8 cellular contexts compared by ENCODE assay signal in the genomic region with DNA sequence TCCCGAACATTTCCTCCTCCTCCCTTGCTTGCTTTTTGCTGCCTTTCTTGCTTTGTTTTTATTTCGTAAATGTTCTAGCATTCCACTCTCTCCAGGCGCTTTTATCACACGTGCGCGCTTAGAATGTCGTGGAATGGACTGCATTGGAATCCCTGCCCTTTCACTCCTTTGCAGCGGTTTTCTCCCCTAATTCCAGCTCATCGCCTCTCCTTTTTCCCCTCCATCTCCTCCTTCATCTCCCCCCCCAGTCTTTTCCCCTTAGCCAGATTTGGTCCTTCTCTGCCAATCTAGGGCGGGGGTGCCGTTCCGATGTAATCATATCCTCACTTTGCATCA. TPM values are rescaled to one million over a fixed set of nuclear protein-coding genes. Genes with fewer than 3 reads are reported as not detected.
DNase-seq lines count a peak whose midpoint lies in the region; TF ChIP-seq lines count a peak whose summit lies in the region.

No MANE protein-coding gene starts in this region.

- peaks cover 65% of the 10 kb centered on the region for H3K79me2 ChIP-seq in OCI-LY3 (ENCODE audit: low read length)
- H3K79me2 ChIP-seq in neural progenitor cell (ENCODE audit: low read depth): peaks cover 63% of the 10 kb centered on the region

- peak overlapping the region; percentile 94 for H3K27ac ChIP-seq in OCI-LY3 (ENCODE audit: low read length)
- H3K27ac ChIP-seq in neural progenitor cell: no peak overlapping the region

- H3K4me3 Mint-ChIP-seq in CD14-positive monocyte (peak overlapping the region; percentile 96), endothelial cell (ENCODE audit: unreplicated experiment) (peak overlapping the region; percentile 99), neural progenitor cell (peak overlapping the region; percentile 95)

- H3K4me1 ChIP-seq in OCI-LY3 (ENCODE audit: low read length) (peaks cover 36% of the 10 kb centered on the region), neural progenitor cell (no peaks in the 10 kb centered on the region)

- H3K4me1 Mint-ChIP-seq in CD14-positive monocyte (peaks cover 27% of the 10 kb centered on the region), endothelial cell (ENCODE audit: unreplicated experiment) (peaks cover 5% of the 10 kb centered on the region), neural progenitor cell (peaks cover 16% of the 10 kb centered on the region)

- H3K4me3 ChIP-seq in OCI-LY3 (ENCODE audit: low read length) (peak overlapping the region; percentile 97), neural progenitor cell (peak overlapping the region; percentile 72)

- peak overlapping the region; percentile 99 for H3K9ac ChIP-seq in OCI-LY3 (ENCODE audit: low read length)
- H3K9ac ChIP-seq in neural progenitor cell: peak overlapping the region; percentile 80

- TF ChIP-seq CTCF in CD14-positive monocyte (IDR thresholded peaks at IDR 0.05): no peak
- TF ChIP-seq CTCF in OCI-LY3 (IDR thresholded peaks at IDR 0.05; ENCODE audit: low read depth, low read length): no peak
- TF ChIP-seq CTCF in endothelial cell (IDR thresholded peaks at IDR 0.05; ENCODE audit: unreplicated experiment): no peak
- no peak for TF ChIP-seq CTCF in neural progenitor cell (IDR thresholded peaks at IDR 0.05)

- H3K36me3 Mint-ChIP-seq in CD14-positive monocyte (peaks cover 6 to 9% of the 10 kb centered on the region in 2 donors), endothelial cell (ENCODE audit: low read depth, unreplicated experiment) (peaks cover 3% of the 10 kb centered on the region), neural progenitor cell (peaks cover 4% of the 10 kb centered on the region)

- H2AFZ ChIP-seq in OCI-LY3 (ENCODE audit: low read depth, low read length) (no peak overlapping the region), neural progenitor cell (replicated peaks) (no peak overlapping the region)

- no peaks in the 10 kb centered on the region for H3K27me3 ChIP-seq in OCI-LY3 (ENCODE audit: low read depth, low read length)
- H3K27me3 ChIP-seq in neural progenitor cell: no peaks in the 10 kb centered on the region

- H3K27me3 Mint-ChIP-seq in CD14-positive monocyte (ENCODE audit: low read depth in 3 of 3) (peaks cover 0 to 10% (median 0%) of the 10 kb centered on the region in 3 donors), endothelial cell (ENCODE audit: unreplicated experiment) (peaks cover 3% of the 10 kb centered on the region), neural progenitor cell (ENCODE audit: insufficient read depth, low read depth) (no peaks in the 10 kb centered on the region)

- intact Hi-C loops in CD14-positive monocyte (cut with micrococcal nuclease): no loop called here

- no peaks in the 10 kb centered on the region for H3F3A ChIP-seq in neural progenitor cell (ENCODE audit: low read depth)

- peaks cover 0 to 33% (median 17%) of the 10 kb centered on the region in 7 donors for H3K9me3 Mint-ChIP-seq in CD14-positive monocyte
- no peaks in the 10 kb centered on the region for H3K9me3 Mint-ChIP-seq in endothelial cell (ENCODE audit: unreplicated experiment)
- peaks cover 16% of the 10 kb centered on the region for H3K9me3 Mint-ChIP-seq in neural progenitor cell

- H3K27ac Mint-ChIP-seq in CD14-positive monocyte (peak overlapping the region; percentile 93 to 97 (median 93)), endothelial cell (ENCODE audit: unreplicated experiment) (peak overlapping the region; percentile 95), neural progenitor cell (peak overlapping the region; percentile 90)

- H4K20me1 ChIP-seq in OCI-LY3 (ENCODE audit: insufficient read depth, low read length) (peaks cover 47% of the 10 kb centered on the region), neural progenitor cell (ENCODE audit: low read depth) (peaks cover 44% of the 10 kb centered on the region)

- H3K9me3 ChIP-seq in OCI-LY3 (ENCODE audit: insufficient read depth, low read length) (no peaks in the 10 kb centered on the region), neural progenitor cell (ENCODE audit: low read depth) (no peaks in the 10 kb centered on the region)

- peak overlapping the region; percentile 82 for H3K4me2 ChIP-seq in OCI-LY3 (ENCODE audit: low read length)
- H3K4me2 ChIP-seq in neural progenitor cell: peak overlapping the region; percentile 79

- H3K36me3 ChIP-seq in OCI-LY3 (replicated peaks; ENCODE audit: low read depth, low read length) (peaks cover 29% of the 10 kb centered on the region), neural progenitor cell (no peaks in the 10 kb centered on the region)

- DNase-seq in CD14-positive monocyte (ENCODE audit: low spot score) (no peak), endothelial cell (ENCODE audit: low spot score) (no peak), neural progenitor cell (ENCODE audit: low spot score) (peak; percentile 26), COR-L47 (lab: John Stamatoyannopoulos, UW) (no peak), NCI-H2171 treated with DMSO at 0.1 percent for 48 hours (lab: John Stamatoyannopoulos, UW) (no peak), HK-2 (ENCODE audit: unreplicated experiment) (no peak), GF-D8 (lab: John Stamatoyannopoulos, UW) (no peak)

RNA-seq across cellular contexts. Expression of a gene that starts 0.6 kb away (rescaled TPM):
- polyA plus RNA-seq in CD14-positive monocyte: 10 to 100 TPM; 11.7 to 14.0 TPM
- total RNA-seq in endothelial cell (ENCODE audit: unreplicated experiment): 139 TPM
- total RNA-seq in neural progenitor cell (ENCODE audit: low replicate concordance): 214 and 287 TPM in 2 replicates

RNA-seq across cellular contexts. Expression of a gene that starts 44.8 kb away (rescaled TPM):
- under 1 TPM; 0.26 to 0.27 TPM for polyA plus RNA-seq in CD14-positive monocyte
- 3.0 TPM for total RNA-seq in endothelial cell (ENCODE audit: unreplicated experiment)
- 0.62 and 0.97 TPM in 2 replicates for total RNA-seq in neural progenitor cell (ENCODE audit: low replicate concordance)
